Comparison of ENCODE assay signal across 9 cellular contexts in the genomic region with DNA sequence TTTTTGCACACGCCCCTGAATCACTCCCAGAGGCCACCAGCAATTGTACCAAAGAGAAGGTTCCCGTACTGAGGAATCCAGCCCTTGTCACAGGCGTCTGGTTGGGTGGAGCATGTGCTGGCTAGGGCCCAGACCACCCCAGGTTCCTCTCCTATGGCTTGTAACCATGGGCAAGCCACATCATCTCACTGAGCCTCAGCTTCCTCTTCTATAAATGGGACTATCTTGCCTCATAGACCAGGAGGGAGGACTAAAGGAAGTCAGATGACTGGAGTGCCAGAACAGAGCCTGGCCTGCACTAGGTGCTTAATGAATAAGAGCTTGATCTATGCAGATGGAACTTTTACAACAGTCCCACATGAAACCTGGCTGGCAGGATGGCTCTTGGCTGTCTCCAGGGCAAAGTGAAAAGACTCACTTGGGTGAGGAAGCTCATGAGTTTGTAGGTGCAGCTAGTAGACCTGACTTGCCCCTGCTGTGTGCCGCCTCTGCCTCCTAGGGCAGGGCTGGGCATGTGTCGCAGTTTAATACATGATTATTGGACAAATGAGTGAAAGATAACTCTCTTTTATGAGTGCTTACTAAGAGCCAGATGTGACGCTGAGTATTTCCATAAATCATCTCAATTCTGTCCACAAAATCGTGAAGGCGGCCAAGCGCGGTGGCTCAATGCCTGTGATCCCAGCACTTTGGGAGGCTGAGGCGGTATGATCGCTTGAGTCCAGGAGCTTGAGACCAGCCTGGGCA. TPM values are rescaled to one million over a fixed set of nuclear protein-coding genes. Genes with fewer than 3 reads are reported as not detected.
A peak's percentile ranks its signal among the peaks of the same experiment; 100 is the strongest.
DNase-seq lines count a peak whose midpoint lies in the region; ATAC-seq, FAIRE-seq and TF ChIP-seq lines count a peak whose summit lies in the region.
"Had no signal": no experiment of that assay in that cellular context is flagged by ENCODE, and none has a peak within 500 bp of the region (broad histone marks: within the 10 kb centered on the region; RNA-seq: fewer than 3 reads in every experiment).

No MANE protein-coding gene starts in this region.

- H3K27me3 Mint-ChIP-seq in WTC11 (ENCODE audit: low read depth) (no peaks in the 10 kb centered on the region), glutamatergic neuron (ENCODE audit: unreplicated experiment) (no peaks in the 10 kb centered on the region)
- no peaks in the 10 kb centered on the region for H3K27me3 Mint-ChIP-seq in stimulated activated memory B cell treated with anti-CD40 and anti-IgM and Interleukin-4, amounts not matched to agents 10 μg/mL and 1 μg/mL and 100 μg/mL, for 72 hours
- H3K27me3 Mint-ChIP-seq: naive thymus-derived CD8-positive, alpha-beta T cell had no signal

- H2AFZ ChIP-seq in keratinocyte (ENCODE audit: control insufficient read depth, low read length) = peak overlapping the region; percentile 36

- H3K4me2 ChIP-seq in keratinocyte (ENCODE audit: control insufficient read depth, extremely low read depth, insufficient read depth, low read depth, low read length) = peak overlapping the region; percentile 67

- FAIRE-seq in keratinocyte (lab: Jason Lieb, UNC) = peak; percentile 74

- TF ChIP-seq CTCF in WTC11 (IDR thresholded peaks at IDR 0.05) = no peak
- peak in 1 of 3 experiments; percentile 2 for TF ChIP-seq CTCF in keratinocyte (optimal IDR thresholded peaks at IDR 0.05 in 1 of 3, IDR thresholded peaks at IDR 0.05 in 1 of 3, conservative IDR thresholded peaks at IDR 0.05 in 1 of 3; ENCODE audit: extremely low read depth in 1 of 3, insufficient read depth in 2 of 3, low read length in 3 of 3)
- no peak for TF ChIP-seq CTCF in glutamatergic neuron (IDR thresholded peaks at IDR 0.05; ENCODE audit: partially characterized antibody, unreplicated experiment)

- no peaks in the 10 kb centered on the region; the same call in 1 of the 2 replicates for H3K4me1 Mint-ChIP-seq in WTC11
- H3K4me1 Mint-ChIP-seq in stimulated activated memory B cell treated with anti-CD40 and anti-IgM and Interleukin-4, amounts not matched to agents 10 μg/mL and 1 μg/mL and 100 μg/mL, for 72 hours = peaks cover 31% of the 10 kb centered on the region
- H3K4me1 Mint-ChIP-seq in glutamatergic neuron (ENCODE audit: low read depth, unreplicated experiment) = peaks cover 6% of the 10 kb centered on the region

- H3K9me3 Mint-ChIP-seq in WTC11 = no peaks in the 10 kb centered on the region
- H3K9me3 Mint-ChIP-seq in stimulated activated memory B cell treated with anti-CD40 and anti-IgM and Interleukin-4, amounts not matched to agents 10 μg/mL and 1 μg/mL and 100 μg/mL, for 72 hours = no peaks in the 10 kb centered on the region
- peaks cover 1% of the 10 kb centered on the region for H3K9me3 Mint-ChIP-seq in glutamatergic neuron (ENCODE audit: unreplicated experiment)
- H3K9me3 Mint-ChIP-seq: naive thymus-derived CD8-positive, alpha-beta T cell had no signal

- POLR2A ChIA-PET in WTC11 (lab: Charles Lee) = no interaction called here

- dilution Hi-C loops in keratinocyte (cut with MboI; ENCODE audit: extremely low pct_ligation_motif_present, low sequenced_read_pairs) = no loop called here

- peak overlapping the region; percentile 30 for H3K9ac ChIP-seq in keratinocyte (ENCODE audit: control insufficient read depth, extremely low read depth, insufficient read depth, low read length)

- H4K20me1 ChIP-seq in keratinocyte (ENCODE audit: control insufficient read depth, extremely low read depth, insufficient read depth, low read length) = no peaks in the 10 kb centered on the region

- H3K4me3 Mint-ChIP-seq in WTC11 (no peak overlapping the region), glutamatergic neuron (ENCODE audit: unreplicated experiment) (no peak overlapping the region)
- H3K4me3 Mint-ChIP-seq in stimulated activated memory B cell treated with anti-CD40 and anti-IgM and Interleukin-4, amounts not matched to agents 10 μg/mL and 1 μg/mL and 100 μg/mL, for 72 hours = no peak overlapping the region
- H3K4me3 Mint-ChIP-seq: naive thymus-derived CD8-positive, alpha-beta T cell had no signal

- H3K36me3 Mint-ChIP-seq in WTC11 (peaks cover 45% of the 10 kb centered on the region), glutamatergic neuron (ENCODE audit: unreplicated experiment) (no peaks in the 10 kb centered on the region)
- H3K36me3 Mint-ChIP-seq in stimulated activated memory B cell treated with anti-CD40 and anti-IgM and Interleukin-4, amounts not matched to agents 10 μg/mL and 1 μg/mL and 100 μg/mL, for 72 hours = peaks cover 22% of the 10 kb centered on the region

- peak overlapping the region; percentile 27; the same call in 1 of the 2 replicates for H3K27ac Mint-ChIP-seq in WTC11
- H3K27ac Mint-ChIP-seq in stimulated activated memory B cell treated with anti-CD40 and anti-IgM and Interleukin-4, amounts not matched to agents 10 μg/mL and 1 μg/mL and 100 μg/mL, for 72 hours = no peak overlapping the region
- H3K27ac Mint-ChIP-seq in glutamatergic neuron (ENCODE audit: unreplicated experiment) = no peak overlapping the region

- DNase-seq in HT1080 (ENCODE audit: low read depth) (peak; percentile 27), WTC11 (ENCODE audit: low spot score) (no peak), keratinocyte (ENCODE audit: low read depth, low spot score) (peak; percentile 57), glutamatergic neuron (no peak), NCI-H82 (lab: John Stamatoyannopoulos, UW) (no peak)
- no peak for DNase-seq in effector memory CD4-positive, alpha-beta T cell
- DNase-seq: naive thymus-derived CD8-positive, alpha-beta T cell had no signal

- ATAC-seq in WTC11 (no peak), GM18502 (IDR thresholded peaks at IDR 0.05; ENCODE audit: poor library complexity, unreplicated experiment) (no peak)
- peak; percentile 54 for ATAC-seq in stimulated activated memory B cell treated with anti-CD40 and anti-IgM and Interleukin-4, amounts not matched to agents 10 μg/mL and 1 μg/mL and 100 μg/mL, for 72 hours

- H3K4me1 ChIP-seq in keratinocyte (ENCODE audit: control insufficient read depth, extremely low read depth, insufficient read depth, low read length) = peaks cover 23% of the 10 kb centered on the region
- no peaks in the 10 kb centered on the region for H3K4me1 ChIP-seq in effector memory CD4-positive, alpha-beta T cell (ENCODE audit: control insufficient read depth, insufficient read depth, low read length, poor library complexity, severe bottlenecking)

- peak overlapping the region; percentile 63 for H3K27ac ChIP-seq in keratinocyte (ENCODE audit: control insufficient read depth, insufficient read depth, low read length)
- no peak overlapping the region for H3K27ac ChIP-seq in effector memory CD4-positive, alpha-beta T cell (ENCODE audit: insufficient read depth, low read length, poor library complexity, severe bottlenecking)

- H3K79me2 ChIP-seq in keratinocyte (ENCODE audit: control insufficient read depth, insufficient read depth, low read length) = no peaks in the 10 kb centered on the region

- H3K4me3 ChIP-seq in keratinocyte (ENCODE audit: control insufficient read depth in 2 of 3, extremely low read depth in 1 of 3, insufficient read depth in 2 of 3, low read depth in 1 of 3, low read length in 3 of 3) = peak overlapping the region in 2 of 3 experiments; percentile 3 to 23
- no peak overlapping the region for H3K4me3 ChIP-seq in effector memory CD4-positive, alpha-beta T cell (ENCODE audit: insufficient read depth, low read depth, low read length, poor library complexity, severe bottlenecking)

- peaks cover 7 to 18% of the 10 kb centered on the region in 2 experiments for H3K36me3 ChIP-seq in keratinocyte (ENCODE audit: control insufficient read depth in 2 of 2, extremely low read depth in 1 of 2, insufficient read depth in 2 of 2, low read length in 2 of 2)
- H3K36me3 ChIP-seq in effector memory CD4-positive, alpha-beta T cell (ENCODE audit: control insufficient read depth, insufficient read depth, low read length) = peaks cover 32% of the 10 kb centered on the region

- CTCF ChIA-PET in WTC11 (lab: Charles Lee) = interaction anchor here (1.0 to 2.1 kb wide), 3 partner anchors 8 to 92 kb away, joined by 3 to 24 read pairs (median 7); no protein-coding TSS in a partner anchor

- no peaks in the 10 kb centered on the region for H3K27me3 ChIP-seq in keratinocyte (ENCODE audit: control insufficient read depth, extremely low read depth, insufficient read depth, low read length)
- no peaks in the 10 kb centered on the region for H3K27me3 ChIP-seq in effector memory CD4-positive, alpha-beta T cell (replicated peaks; ENCODE audit: control insufficient read depth, insufficient read depth, low read length, poor library complexity, severe bottlenecking)

- H3K9me1 ChIP-seq in keratinocyte (ENCODE audit: control insufficient read depth, extremely low read depth, insufficient read depth, low read length) = peaks cover 4% of the 10 kb centered on the region

- H3K9me3 ChIP-seq in keratinocyte (ENCODE audit: control insufficient read depth, low read depth, low read length) = no peaks in the 10 kb centered on the region
- no peaks in the 10 kb centered on the region for H3K9me3 ChIP-seq in effector memory CD4-positive, alpha-beta T cell (ENCODE audit: control insufficient read depth, low read length)

RNA-seq across cellular contexts. Expression of gene CTSH, which starts 29.3 kb away (rescaled TPM):
- total RNA-seq in HT1080 (2014; rRNA removed; shearing (Covaris generic)) = 10.6 and 16.2 TPM in 2 replicates
- polyA plus RNA-seq in HT1080 (2015; cell fraction: cytosol; rRNA removed) = 25.6 and 32.8 TPM in 2 replicates
- 24.0 and 41.7 TPM in 2 replicates for polyA plus RNA-seq in HT1080 (2015; cell fraction: nucleus; rRNA removed)
- total RNA-seq in WTC11 (2021) = 20.4 to 31.8 TPM (median 31.1 TPM) in 3 replicates
- 23.0 to 38.4 TPM (median 26.6 TPM) in 3 replicates for polyA plus RNA-seq in keratinocyte
- 19.2 TPM for polyA plus RNA-seq in keratinocyte (2011; ENCODE audit: low read depth)
- polyA plus RNA-seq in keratinocyte (2011; cell fraction: cytosol; rRNA removed) = 16.9 and 21.8 TPM in 2 replicates
- polyA plus RNA-seq in keratinocyte (2011; cell fraction: nucleus; rRNA removed) = 21.7 and 25.2 TPM in 2 replicates
- 19.7 and 38.2 TPM in 2 replicates for polyA plus RNA-seq in keratinocyte (2012; ENCODE audit: low replicate concordance)
- 3.8 to 12.0 TPM (median 11.4 TPM) in 3 replicates for polyA minus RNA-seq in keratinocyte
- polyA minus RNA-seq in keratinocyte (2011; cell fraction: cytosol; rRNA and poly(A)+ RNA removed) = 6.3 TPM
- polyA minus RNA-seq in keratinocyte (2011; cell fraction: nucleus; rRNA and poly(A)+ RNA removed) = 11.0 and 12.3 TPM in 2 replicates
- total RNA-seq in glutamatergic neuron (ENCODE audit: unreplicated experiment) = not detected

RNA-seq across cellular contexts. Expression of gene MORF4L1, which starts 42.8 kb away (rescaled TPM):
- total RNA-seq in HT1080 (2014; rRNA removed; shearing (Covaris generic)) = 179 and 351 TPM in 2 replicates
- 394 and 487 TPM in 2 replicates for polyA plus RNA-seq in HT1080 (2015; cell fraction: cytosol; rRNA removed)
- 223 and 253 TPM in 2 replicates for polyA plus RNA-seq in HT1080 (2015; cell fraction: nucleus; rRNA removed)
- total RNA-seq in WTC11 (2021) (487 to 511 TPM (median 503 TPM) in 3 replicates), glutamatergic neuron (ENCODE audit: unreplicated experiment) (379 TPM)
- polyA plus RNA-seq in keratinocyte = 163 to 293 TPM (median 281 TPM) in 3 replicates
- 283 TPM for polyA plus RNA-seq in keratinocyte (2011; ENCODE audit: low read depth)
- 231 and 274 TPM in 2 replicates for polyA plus RNA-seq in keratinocyte (2011; cell fraction: cytosol; rRNA removed)
- 114 and 151 TPM in 2 replicates for polyA plus RNA-seq in keratinocyte (2011; cell fraction: nucleus; rRNA removed)
- 194 and 269 TPM in 2 replicates for polyA plus RNA-seq in keratinocyte (2012; ENCODE audit: low replicate concordance)
- polyA minus RNA-seq in keratinocyte = 26.2 to 85.8 TPM (median 49.6 TPM) in 3 replicates
- polyA minus RNA-seq in keratinocyte (2011; cell fraction: cytosol; rRNA and poly(A)+ RNA removed) = 60.4 TPM
- 30.8 and 66.9 TPM in 2 replicates for polyA minus RNA-seq in keratinocyte (2011; cell fraction: nucleus; rRNA and poly(A)+ RNA removed)

Comparison
In these comparisons a context has a peak if more than half of its experiments do, and no peak if none do; other contexts are left out.
1. DNase-seq: peak in HT1080 (single experiment) and keratinocyte (single experiment); none in WTC11 (single experiment), glutamatergic neuron (single experiment), effector memory CD4-positive, alpha-beta T cell (0 of 3) and NCI-H82 (single experiment).
2. RNA of gene CTSH, which starts 29.3 kb away (total RNA-seq): 20.4 to 31.8 TPM in WTC11 and 10.6 to 16.2 TPM in HT1080; not detected in glutamatergic neuron (single experiment); every median in the first group is over 10 times any median in the second.